In the genomic region with DNA sequence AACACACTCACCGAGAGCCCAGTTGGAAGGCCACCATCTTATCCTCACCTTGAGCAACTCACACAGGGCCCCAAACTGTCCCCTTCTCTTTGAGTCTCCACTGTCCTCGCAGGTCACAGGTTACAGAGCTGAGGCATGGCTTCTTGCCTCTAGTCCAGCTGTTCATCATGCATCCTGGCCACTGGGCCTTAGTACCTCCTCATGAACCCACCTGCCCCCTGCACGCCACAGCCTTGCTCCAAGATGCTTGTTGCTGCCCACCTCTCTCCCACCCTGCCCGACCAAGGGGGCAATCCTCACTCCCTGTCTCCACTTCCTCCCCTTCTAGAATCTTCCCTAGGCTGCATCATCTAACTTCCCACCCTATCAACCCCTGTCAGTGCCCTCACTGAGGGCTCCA, we compare ENCODE assay signal across 1 cellular context.
TF ChIP-seq lines count a peak whose summit lies in the region.

No MANE protein-coding gene starts in this region.

TF ChIP-seq in H1, 55 proteins besides CTCF, POLR2A, EP300 and RAD21:
- no peak for TF ChIP-seq TAF7 (optimal IDR thresholded peaks at IDR 0.05; ENCODE audit: borderline replicate concordance, low read depth, low read length)
- TF ChIP-seq MAX (IDR thresholded peaks at IDR 0.05), result no peak
- TF ChIP-seq, protein P1, sequence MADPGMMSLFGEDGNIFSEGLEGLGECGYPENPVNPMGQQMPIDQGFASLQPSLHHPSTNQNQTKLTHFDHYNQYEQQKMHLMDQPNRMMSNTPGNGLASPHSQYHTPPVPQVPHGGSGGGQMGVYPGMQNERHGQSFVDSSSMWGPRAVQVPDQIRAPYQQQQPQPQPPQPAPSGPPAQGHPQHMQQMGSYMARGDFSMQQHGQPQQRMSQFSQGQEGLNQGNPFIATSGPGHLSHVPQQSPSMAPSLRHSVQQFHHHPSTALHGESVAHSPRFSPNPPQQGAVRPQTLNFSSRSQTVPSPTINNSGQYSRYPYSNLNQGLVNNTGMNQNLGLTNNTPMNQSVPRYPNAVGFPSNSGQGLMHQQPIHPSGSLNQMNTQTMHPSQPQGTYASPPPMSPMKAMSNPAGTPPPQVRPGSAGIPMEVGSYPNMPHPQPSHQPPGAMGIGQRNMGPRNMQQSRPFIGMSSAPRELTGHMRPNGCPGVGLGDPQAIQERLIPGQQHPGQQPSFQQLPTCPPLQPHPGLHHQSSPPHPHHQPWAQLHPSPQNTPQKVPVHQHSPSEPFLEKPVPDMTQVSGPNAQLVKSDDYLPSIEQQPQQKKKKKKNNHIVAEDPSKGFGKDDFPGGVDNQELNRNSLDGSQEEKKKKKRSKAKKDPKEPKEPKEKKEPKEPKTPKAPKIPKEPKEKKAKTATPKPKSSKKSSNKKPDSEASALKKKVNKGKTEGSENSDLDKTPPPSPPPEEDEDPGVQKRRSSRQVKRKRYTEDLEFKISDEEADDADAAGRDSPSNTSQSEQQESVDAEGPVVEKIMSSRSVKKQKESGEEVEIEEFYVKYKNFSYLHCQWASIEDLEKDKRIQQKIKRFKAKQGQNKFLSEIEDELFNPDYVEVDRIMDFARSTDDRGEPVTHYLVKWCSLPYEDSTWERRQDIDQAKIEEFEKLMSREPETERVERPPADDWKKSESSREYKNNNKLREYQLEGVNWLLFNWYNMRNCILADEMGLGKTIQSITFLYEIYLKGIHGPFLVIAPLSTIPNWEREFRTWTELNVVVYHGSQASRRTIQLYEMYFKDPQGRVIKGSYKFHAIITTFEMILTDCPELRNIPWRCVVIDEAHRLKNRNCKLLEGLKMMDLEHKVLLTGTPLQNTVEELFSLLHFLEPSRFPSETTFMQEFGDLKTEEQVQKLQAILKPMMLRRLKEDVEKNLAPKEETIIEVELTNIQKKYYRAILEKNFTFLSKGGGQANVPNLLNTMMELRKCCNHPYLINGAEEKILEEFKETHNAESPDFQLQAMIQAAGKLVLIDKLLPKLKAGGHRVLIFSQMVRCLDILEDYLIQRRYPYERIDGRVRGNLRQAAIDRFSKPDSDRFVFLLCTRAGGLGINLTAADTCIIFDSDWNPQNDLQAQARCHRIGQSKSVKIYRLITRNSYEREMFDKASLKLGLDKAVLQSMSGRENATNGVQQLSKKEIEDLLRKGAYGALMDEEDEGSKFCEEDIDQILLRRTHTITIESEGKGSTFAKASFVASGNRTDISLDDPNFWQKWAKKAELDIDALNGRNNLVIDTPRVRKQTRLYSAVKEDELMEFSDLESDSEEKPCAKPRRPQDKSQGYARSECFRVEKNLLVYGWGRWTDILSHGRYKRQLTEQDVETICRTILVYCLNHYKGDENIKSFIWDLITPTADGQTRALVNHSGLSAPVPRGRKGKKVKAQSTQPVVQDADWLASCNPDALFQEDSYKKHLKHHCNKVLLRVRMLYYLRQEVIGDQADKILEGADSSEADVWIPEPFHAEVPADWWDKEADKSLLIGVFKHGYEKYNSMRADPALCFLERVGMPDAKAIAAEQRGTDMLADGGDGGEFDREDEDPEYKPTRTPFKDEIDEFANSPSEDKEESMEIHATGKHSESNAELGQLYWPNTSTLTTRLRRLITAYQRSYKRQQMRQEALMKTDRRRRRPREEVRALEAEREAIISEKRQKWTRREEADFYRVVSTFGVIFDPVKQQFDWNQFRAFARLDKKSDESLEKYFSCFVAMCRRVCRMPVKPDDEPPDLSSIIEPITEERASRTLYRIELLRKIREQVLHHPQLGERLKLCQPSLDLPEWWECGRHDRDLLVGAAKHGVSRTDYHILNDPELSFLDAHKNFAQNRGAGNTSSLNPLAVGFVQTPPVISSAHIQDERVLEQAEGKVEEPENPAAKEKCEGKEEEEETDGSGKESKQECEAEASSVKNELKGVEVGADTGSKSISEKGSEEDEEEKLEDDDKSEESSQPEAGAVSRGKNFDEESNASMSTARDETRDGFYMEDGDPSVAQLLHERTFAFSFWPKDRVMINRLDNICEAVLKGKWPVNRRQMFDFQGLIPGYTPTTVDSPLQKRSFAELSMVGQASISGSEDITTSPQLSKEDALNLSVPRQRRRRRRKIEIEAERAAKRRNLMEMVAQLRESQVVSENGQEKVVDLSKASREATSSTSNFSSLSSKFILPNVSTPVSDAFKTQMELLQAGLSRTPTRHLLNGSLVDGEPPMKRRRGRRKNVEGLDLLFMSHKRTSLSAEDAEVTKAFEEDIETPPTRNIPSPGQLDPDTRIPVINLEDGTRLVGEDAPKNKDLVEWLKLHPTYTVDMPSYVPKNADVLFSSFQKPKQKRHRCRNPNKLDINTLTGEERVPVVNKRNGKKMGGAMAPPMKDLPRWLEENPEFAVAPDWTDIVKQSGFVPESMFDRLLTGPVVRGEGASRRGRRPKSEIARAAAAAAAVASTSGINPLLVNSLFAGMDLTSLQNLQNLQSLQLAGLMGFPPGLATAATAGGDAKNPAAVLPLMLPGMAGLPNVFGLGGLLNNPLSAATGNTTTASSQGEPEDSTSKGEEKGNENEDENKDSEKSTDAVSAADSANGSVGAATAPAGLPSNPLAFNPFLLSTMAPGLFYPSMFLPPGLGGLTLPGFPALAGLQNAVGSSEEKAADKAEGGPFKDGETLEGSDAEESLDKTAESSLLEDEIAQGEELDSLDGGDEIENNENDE (IDR thresholded peaks at IDR 0.05; ENCODE audit: insufficient replicate concordance, low read length), result no peak
- TF ChIP-seq YY1 (IDR thresholded peaks at IDR 0.05; ENCODE audit: low read depth, low read length), result no peak
- TF ChIP-seq PHF8 (conservative IDR thresholded peaks at IDR 0.05; ENCODE audit: low read depth, low read length), result no peak
- no peak for TF ChIP-seq BCL11A (IDR thresholded peaks at IDR 0.05; ENCODE audit: low read depth in 2 of 2, low read length in 2 of 2)
- TF ChIP-seq RFX5 (IDR thresholded peaks at IDR 0.05; ENCODE audit: borderline replicate concordance, low read depth, low read length), result no peak
